Comparison of ENCODE assay signal across 11 cellular contexts in the genomic region with DNA sequence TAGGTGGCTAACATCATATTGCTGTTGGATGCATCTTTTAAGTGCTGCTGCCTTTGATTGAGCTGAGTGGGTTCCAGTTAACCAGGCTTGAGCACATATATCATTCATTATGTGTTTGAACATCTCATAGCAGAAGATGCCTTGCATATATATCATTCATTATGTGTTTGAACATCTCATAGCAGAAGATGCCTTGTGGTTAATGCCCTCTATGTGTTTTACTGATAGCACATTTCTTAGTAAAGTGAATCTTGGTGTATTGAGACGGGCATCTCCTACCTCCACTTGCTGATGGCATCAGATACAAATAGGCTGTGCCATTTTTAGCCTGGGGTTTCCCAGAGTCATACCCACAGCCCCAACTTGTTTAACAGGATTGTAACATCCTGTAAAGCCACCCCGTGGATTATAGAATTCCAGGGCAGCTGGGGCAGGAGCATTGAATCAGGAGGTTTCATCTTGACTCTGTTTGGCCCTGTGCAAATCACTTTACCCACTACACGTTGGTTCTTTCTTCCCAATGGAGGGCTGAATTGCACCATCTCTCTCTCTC.
"Had no signal": no experiment of that assay in that cellular context is flagged by ENCODE, and none has a peak within 500 bp of the region (broad histone marks: within the 10 kb centered on the region; RNA-seq: fewer than 3 reads in every experiment).

No MANE protein-coding gene starts in this region.

- H3K4me3 ChIP-seq: coronary artery, lung, sigmoid colon had no signal

- H3K27me3 ChIP-seq: sigmoid colon had no signal

- H3K27ac Mint-ChIP-seq: activated naive CD4-positive, alpha-beta T cell treated with anti-CD3 and anti-CD28 coated beads, Interleukin-2, amount 50 U/mL, for 24 hours; activated T-helper 2 cell treated with anti-CD3 and anti-CD28 coated beads, Interferon-gamma antibody, Interleukin-2, Interleukin-4, amounts not matched to agents 10 μg/mL and 5 μg/mL and 100 μg/mL, durations not matched to agents 14 hours and 24 hours and 36 hours; T-helper 2 cell treated with Interferon-gamma antibody and Interleukin-4, amounts not matched to agents 5 μg/mL and 100 μg/mL, for 36 hours had no signal

- ATAC-seq: left colon; naive thymus-derived CD8-positive, alpha-beta T cell had no signal

- H3K27me3 Mint-ChIP-seq: activated naive CD4-positive, alpha-beta T cell treated with anti-CD3 and anti-CD28 coated beads, Interleukin-2, amount 50 U/mL, for 24 hours; naive thymus-derived CD8-positive, alpha-beta T cell had no signal

- H3K27ac ChIP-seq: coronary artery, sigmoid colon had no signal

- H3K4me3 Mint-ChIP-seq: activated naive CD4-positive, alpha-beta T cell treated with anti-CD3 and anti-CD28 coated beads, Interleukin-2, amount 50 U/mL, for 24 hours; naive thymus-derived CD8-positive, alpha-beta T cell; T-helper 2 cell treated with Interferon-gamma antibody and Interleukin-4, amounts not matched to agents 5 μg/mL and 100 μg/mL, for 36 hours had no signal

- DNase-seq: central memory CD4-positive, alpha-beta T cell; effector CD8-positive, alpha-beta T cell; left colon; naive thymus-derived CD8-positive, alpha-beta T cell; sigmoid colon; stimulated activated CD4-positive, alpha-beta T cell treated with anti-CD3 and anti-CD28 coated beads, Interleukin-2, amount 100 ng/mL, for 48 hours had no signal

- H3K9me3 Mint-ChIP-seq: activated naive CD4-positive, alpha-beta T cell treated with anti-CD3 and anti-CD28 coated beads, Interleukin-2, amount 50 U/mL, for 24 hours; activated T-helper 2 cell treated with anti-CD3 and anti-CD28 coated beads, Interferon-gamma antibody, Interleukin-2, Interleukin-4, amounts not matched to agents 10 μg/mL and 5 μg/mL and 100 μg/mL, durations not matched to agents 14 hours and 24 hours and 36 hours; T-helper 2 cell treated with Interferon-gamma antibody and Interleukin-4, amounts not matched to agents 5 μg/mL and 100 μg/mL, for 36 hours had no signal

- H3K9me3 ChIP-seq: sigmoid colon had no signal
